ENCODE assay signal across 23 cellular contexts in genomic region chr4:142715727-142716126, GRCh38.
"Had no signal": no experiment of that assay in that cellular context is flagged by ENCODE, and none has a peak within 500 bp of the region (broad histone marks: within the 10 kb centered on the region; RNA-seq: fewer than 3 reads in every experiment).

No MANE protein-coding gene starts in this region.

- H3K27ac ChIP-seq: HL-60, KMS-11, RWPE1 had no signal

- DNase-seq: Kasumi-1; MM.1S; NCI-H1092 treated with DMSO at 0.1 percent for 48 hours; NCI-H1436; NCI-H187; NCI-H2029; NCI-H2081 treated with DMSO at 0.1 percent for 48 hours; NCI-H2171; NCI-H226; NCI-H510A; NCI-H524 treated with DMSO at 0.1 percent for 48 hours; NCI-H69; NK-92 treated with Interleukin-12 subunit alpha and Interleukin-12 subunit beta, amount 100 ng/mL, for 24 hours; PC-3; SHP77; SK-N-SH; SW 1271 had no signal

- H3K9ac ChIP-seq: KMS-11, SK-N-SH had no signal

- H3K4me2 ChIP-seq: KMS-11, SK-N-SH had no signal

- H3K4me3 ChIP-seq: K562 had no signal

- ATAC-seq: K562, Panc1, PC-3 had no signal

- H3K9me3 ChIP-seq: SK-N-SH had no signal

- FAIRE-seq: HTR-8/SVneo, K562 had no signal
